Comparison of ENCODE assay signal across 8 cellular contexts in genomic region chr6:35452186-35453090, GRCh38. TPM values are rescaled to one million over a fixed set of nuclear protein-coding genes. Genes with fewer than 3 reads are reported as not detected.
DNase-seq lines count a peak whose midpoint lies in the region; ATAC-seq, FAIRE-seq and TF ChIP-seq lines count a peak whose summit lies in the region.

Gene FANCE (plus strand): TSS chr6:35452338. CDS start chr6:35452546, 208 bp downstream.

- peaks cover 0 to 4% of the 10 kb centered on the region in 2 experiments for H4K20me1 ChIP-seq in H1 (replicated peaks in 1 of 2; ENCODE audit: control insufficient read depth in 1 of 2, insufficient read depth in 2 of 2, low read length in 2 of 2)

- H2BK12ac ChIP-seq in H1 (ENCODE audit: low read depth, low read length), result 0 out of 2 replicates have a peak within 1 kb of the TSS, but pooled peaks have one; percentile 18

- ATAC-seq in GM21367 (IDR thresholded peaks at IDR 0.05; ENCODE audit: unreplicated experiment), result peak; percentile 79
- ATAC-seq in activated CD8-positive, alpha-beta memory T cell treated with anti-CD3 and anti-CD28 coated beads, Interleukin-2, amount 10 ng/mL, durations not matched to agents 7 days and 5 days, result peak; percentile 88

- no peaks in the 10 kb centered on the region; a peak in 1 of 4 replicates for H3K9me3 ChIP-seq in H1 (ENCODE audit: insufficient read depth in 2 of 2, low read depth in 1 of 2, low read length in 1 of 2)

- no peak for TF ChIP-seq POLR2A in H1 (IDR thresholded peaks at IDR 0.05; ENCODE audit: control extremely low read depth in 1 of 2, low read depth in 2 of 2, low read length in 2 of 2)

- FAIRE-seq in HTR-8/SVneo (lab: Jason Lieb, UNC), result peak; percentile 86
- no peak for FAIRE-seq in H1 (lab: Jason Lieb, UNC)

- peak within 1 kb of the TSS; percentile 22 to 84 (median 38); a peak in 6 of 7 replicates for H3K9ac ChIP-seq in H1 (replicated peaks in 1 of 4; ENCODE audit: extremely low read depth in 1 of 4, low read depth in 3 of 4, low read length in 3 of 4)

- no peak within 1 kb of the TSS for H2BK5ac ChIP-seq in H1 (ENCODE audit: low read depth, low read length)

- CTCF ChIA-PET in activated CD8-positive, alpha-beta memory T cell treated with anti-CD3 and anti-CD28 coated beads, Interleukin-2, amount 10 ng/mL, durations not matched to agents 7 days and 5 days (lab: Charles Lee), result interaction anchor here (0.8 to 9.6 kb wide), 15 partner anchors 9 to 155 kb away, joined by 3 to 181 read pairs (median 7); partner anchors contain the start of genes DEF6, PPARD and RPL10A
- CTCF ChIA-PET in H1 (lab: Charles Lee; ENCODE audit: partially characterized antibody), result interaction anchor here (0.7 to 11.0 kb wide), 10 partner anchors 9 to 225 kb away, joined by 3 to 161 read pairs (median 4); partner anchors contain the start of genes DEF6, PPARD and RPL10A

- H2AK5ac ChIP-seq in H1 (ENCODE audit: low read depth, low read length), result no peak within 1 kb of the TSS

- H4K91ac ChIP-seq in H1 (replicated peaks; ENCODE audit: insufficient read length, low read length), result peak within 1 kb of the TSS; percentile 35

- peaks cover 8% of the 10 kb centered on the region; the same call in 1 of the 2 replicates for H3K23me2 ChIP-seq in H1 (ENCODE audit: low read depth, low read length)

- H3K9me3 Mint-ChIP-seq in activated CD8-positive, alpha-beta memory T cell treated with anti-CD3 and anti-CD28 coated beads, Interleukin-2, amount 10 ng/mL, durations not matched to agents 7 days and 5 days (ENCODE audit: low read depth), result no peaks in the 10 kb centered on the region

- 7% methylated on average over 32 of the region's 87 CpGs; no CpG with 5 or more reads in 1 of the 2 experiments for WGBS in H1 (ENCODE audit: extremely low coverage in 1 of 2, insufficient coverage in 1 of 2, insufficient read length in 1 of 2, insufficient replicate concordance in 2 of 2, low coverage in 1 of 2, low lambda C conversion rate in 2 of 2, missing lambda C conversion rate in 1 of 2), 2 experiments

- H3K4me3 Mint-ChIP-seq in activated CD8-positive, alpha-beta memory T cell treated with anti-CD3 and anti-CD28 coated beads, Interleukin-2, amount 10 ng/mL, durations not matched to agents 7 days and 5 days, result peak within 1 kb of the TSS; percentile 76

- no peak for TF ChIP-seq CTCF in H1 (IDR thresholded peaks at IDR 0.05; ENCODE audit: control extremely low read depth in 1 of 3, insufficient read depth in 1 of 3, low read depth in 1 of 3, low read length in 3 of 3)

- H3K36me3 ChIP-seq in H1 (ENCODE audit: control insufficient read depth in 2 of 4, insufficient read depth in 4 of 4, low read length in 3 of 4), result peaks cover 0 to 9% (median 2%) of the 10 kb centered on the region in 4 experiments; a peak in 4 of 8 replicates

- no peak for TF ChIP-seq RAD21 in H1 (IDR thresholded peaks at IDR 0.05 in 1 of 2, conservative IDR thresholded peaks at IDR 0.05 in 1 of 2; ENCODE audit: low read depth in 2 of 2, low read length in 2 of 2)

- peak within 1 kb of the TSS; percentile 87 to 89 for H3K4me2 ChIP-seq in H1 (ENCODE audit: insufficient read depth in 1 of 2, low read depth in 2 of 2, low read length in 2 of 2)

- H2AFZ ChIP-seq in H1 (ENCODE audit: low read length), result peak within 1 kb of the TSS; percentile 92; the same call in 1 of the 2 replicates

- peak within 1 kb of the TSS; percentile 59 for H3K27ac Mint-ChIP-seq in activated CD8-positive, alpha-beta memory T cell treated with anti-CD3 and anti-CD28 coated beads, Interleukin-2, amount 10 ng/mL, durations not matched to agents 7 days and 5 days

- peaks cover 8% of the 10 kb centered on the region for H3K36me3 Mint-ChIP-seq in activated CD8-positive, alpha-beta memory T cell treated with anti-CD3 and anti-CD28 coated beads, Interleukin-2, amount 10 ng/mL, durations not matched to agents 7 days and 5 days

- POLR2A ChIA-PET in H1 (lab: Charles Lee; ENCODE audit: partially characterized antibody), result interaction anchor here (0.8 to 12.4 kb wide), 8 partner anchors 8 to 120 kb away, joined by 3 to 197 read pairs (median 3); partner anchors contain the start of gene RPL10A

- no peak for TF ChIP-seq EP300 in H1 (IDR thresholded peaks at IDR 0.05; ENCODE audit: borderline replicate concordance in 1 of 2, low read depth in 2 of 2, low read length in 2 of 2)

- H3K14ac ChIP-seq in H1 (ENCODE audit: insufficient read length), result no peak within 1 kb of the TSS

- H3K27me3 Mint-ChIP-seq in activated CD8-positive, alpha-beta memory T cell treated with anti-CD3 and anti-CD28 coated beads, Interleukin-2, amount 10 ng/mL, durations not matched to agents 7 days and 5 days, result peaks cover 10% of the 10 kb centered on the region

- H3K4me3 ChIP-seq in H1 (ENCODE audit: extremely low read depth in 1 of 4, insufficient read depth in 2 of 4, low read depth in 3 of 4, low read length in 4 of 4), result peak within 1 kb of the TSS; percentile 23 to 67 (median 59)

- no peak within 1 kb of the TSS for H3K56ac ChIP-seq in H1 (replicated peaks; ENCODE audit: insufficient read length, low read depth, low read length)

- H3K27ac ChIP-seq in H1 (ENCODE audit: low read depth, low read length), result no peak within 1 kb of the TSS

- H3K79me1 ChIP-seq in H1 (ENCODE audit: low read depth, low read length), result no peaks in the 10 kb centered on the region; the same call in 1 of the 2 replicates

- peak within 1 kb of the TSS; percentile 60; the same call in 1 of the 2 replicates for H3K18ac ChIP-seq in H1 (ENCODE audit: extremely low read depth, low read length)

- peaks cover 34% of the 10 kb centered on the region for H3K4me1 Mint-ChIP-seq in activated CD8-positive, alpha-beta memory T cell treated with anti-CD3 and anti-CD28 coated beads, Interleukin-2, amount 10 ng/mL, durations not matched to agents 7 days and 5 days

- no peaks in the 10 kb centered on the region for H3K79me2 ChIP-seq in H1 (ENCODE audit: control insufficient read depth in 1 of 2, insufficient read depth in 2 of 2, low read length in 2 of 2)

- H4K5ac ChIP-seq in H1 (ENCODE audit: insufficient read length, low read depth, low read length), result no peak within 1 kb of the TSS

- peaks cover 7 to 14% (median 10%) of the 10 kb centered on the region in 4 experiments; a peak in 6 of 7 replicates for H3K4me1 ChIP-seq in H1 (replicated peaks in 1 of 4; ENCODE audit: control insufficient read depth in 3 of 4, insufficient read depth in 4 of 4, low read length in 3 of 4)

- H3K27me3 ChIP-seq in H1 (replicated peaks in 1 of 4; ENCODE audit: control insufficient read depth in 3 of 4, extremely low read depth in 1 of 4, insufficient read depth in 3 of 4, low read length in 3 of 4), result no peaks in the 10 kb centered on the region

- H4K8ac ChIP-seq in H1 (ENCODE audit: extremely low read depth, insufficient read depth, low read length), result peak within 1 kb of the TSS; percentile 64

- DNase-seq in COR-L47 (lab: John Stamatoyannopoulos, UW), result peak; percentile 89
- DNase-seq in HTR-8/SVneo (ENCODE audit: insufficient read length, low spot score), result peak; percentile 84
- DNase-seq in NOMO-1 (lab: John Stamatoyannopoulos, UW; ENCODE audit: unreplicated experiment in 2 of 2), result peak; percentile 80 to 91
- peak; percentile 96 for DNase-seq in activated CD8-positive, alpha-beta memory T cell treated with anti-CD3 and anti-CD28 coated beads, Interleukin-2, amount 10 ng/mL, durations not matched to agents 7 days and 5 days
- DNase-seq in H1 (ENCODE audit: low read depth in 1 of 2, low spot score in 2 of 2), result peak; percentile 90 to 100
- DNase-seq in mesenteric fat pad (ENCODE audit: low spot score), result peak; percentile 99
- peak; percentile 82 for DNase-seq in stimulated activated CD8-positive, alpha-beta memory T cell treated with anti-CD3 and anti-CD28 coated beads, Interleukin-12 subunit alpha, Interleukin-12 subunit beta, amount 100 ng/mL, for 4 hours (ENCODE audit: low read depth)

- no peak within 1 kb of the TSS for H2BK120ac ChIP-seq in H1 (replicated peaks; ENCODE audit: low read depth, low read length)

- no peak within 1 kb of the TSS for H2BK20ac ChIP-seq in H1 (ENCODE audit: low read length)

- no peak within 1 kb of the TSS for H3K23ac ChIP-seq in H1 (ENCODE audit: insufficient read length)

- H2BK15ac ChIP-seq in H1 (ENCODE audit: low read length), result no peak within 1 kb of the TSS

- no peak within 1 kb of the TSS for H3K4ac ChIP-seq in H1 (replicated peaks; ENCODE audit: insufficient read length, low read depth, low read length)

TF ChIP-seq in H1, 55 proteins besides CTCF, POLR2A, EP300 and RAD21 (continues in another document):
- TF ChIP-seq ASH2L (IDR thresholded peaks at IDR 0.05; ENCODE audit: low read length) (peak; percentile 35), ATF3 (IDR thresholded peaks at IDR 0.05; ENCODE audit: insufficient read depth, low read depth, low read length) (no peak), SIN3A (conservative IDR thresholded peaks at IDR 0.05 in 1 of 2, IDR thresholded peaks at IDR 0.05 in 1 of 2; ENCODE audit: low read depth in 1 of 2, low read length in 2 of 2) (peak in 1 of 2 experiments; percentile 19; a peak in 1 of 4 replicates), SP1 (IDR thresholded peaks at IDR 0.05; ENCODE audit: low read depth, low read length) (peak; percentile 25; the same call in 1 of the 2 replicates), TBP (IDR thresholded peaks at IDR 0.05; ENCODE audit: low read depth, low read length) (peak; percentile 16; the same call in 1 of the 2 replicates), KDM4A (IDR thresholded peaks at IDR 0.05; ENCODE audit: low read depth, low read length, severe bottlenecking) (peak; percentile 79)
- TF ChIP-seq, protein P1, sequence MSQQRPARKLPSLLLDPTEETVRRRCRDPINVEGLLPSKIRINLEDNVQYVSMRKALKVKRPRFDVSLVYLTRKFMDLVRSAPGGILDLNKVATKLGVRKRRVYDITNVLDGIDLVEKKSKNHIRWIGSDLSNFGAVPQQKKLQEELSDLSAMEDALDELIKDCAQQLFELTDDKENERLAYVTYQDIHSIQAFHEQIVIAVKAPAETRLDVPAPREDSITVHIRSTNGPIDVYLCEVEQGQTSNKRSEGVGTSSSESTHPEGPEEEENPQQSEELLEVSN (IDR thresholded peaks at IDR 0.05), result peak; percentile 90

RNA-seq across cellular contexts. Expression of gene FANCE, which starts in this region (rescaled TPM):
- 10 to 100 TPM; 15.4 to 16.0 TPM for total RNA-seq in activated CD8-positive, alpha-beta memory T cell treated with anti-CD3 and anti-CD28 coated beads, Interleukin-2, amount 10 ng/mL, durations not matched to agents 7 days and 5 days
- 16.1 and 16.4 TPM in 2 replicates for total RNA-seq in H1 (2021; fragmentation: NEBNext Ultra II Directional; extraction: Animal tissue kit (Norgen Biotek cat#: 25700))
- polyA plus RNA-seq in H1 (2011; rRNA removed), result 17.0 and 19.2 TPM in 2 replicates
- polyA plus RNA-seq in H1 (2011; cell fraction: cytosol; rRNA removed), result 19.6 TPM
- polyA plus RNA-seq in H1 (2011; cell fraction: nucleus; rRNA removed), result 21.5 TPM
- 11.7 to 17.9 TPM (median 16.0 TPM) in 4 replicates for polyA plus RNA-seq in H1 (2012, experiment 1 of 2)
- polyA plus RNA-seq in H1 (2012, experiment 2 of 2), result 22.8 TPM
- polyA plus RNA-seq in H1 (2013, experiment 1 of 2), result 8.4 TPM
- 8.7 TPM for polyA plus RNA-seq in H1 (2013, experiment 2 of 2)
- polyA minus RNA-seq in H1 (2011; rRNA and poly(A)+ RNA removed), result 17.3 and 24.8 TPM in 2 replicates
- 15.8 TPM for polyA minus RNA-seq in H1 (2011; cell fraction: cytosol; rRNA and poly(A)+ RNA removed)
- polyA minus RNA-seq in H1 (2011; cell fraction: nucleus; rRNA and poly(A)+ RNA removed), result 8.3 TPM
- 1.9 TPM for total RNA-seq in mesenteric fat pad
